In genomic region chr16:263182-263774, GRCh38 we compare ENCODE assay signal across 33 cellular contexts. TPM values are rescaled to one million over a fixed set of nuclear protein-coding genes. Genes with fewer than 3 reads are reported as not detected.
"Had no signal": no experiment of that assay in that cellular context is flagged by ENCODE, and none has a peak within 500 bp of the region (broad histone marks: within the 10 kb centered on the region; RNA-seq: fewer than 3 reads in every experiment).

No MANE protein-coding gene starts in this region.

- H3K27ac ChIP-seq: coronary artery, esophagus muscularis mucosa, foreskin keratinocyte, heart right ventricle, left ventricle myocardium inferior, prostate gland, right atrium auricular region, sigmoid colon, thoracic aorta, transverse colon had no signal

- FAIRE-seq: endothelial cell of umbilical vein, islet of Langerhans had no signal

- H3K4me1 ChIP-seq: foreskin keratinocyte, heart right ventricle, left ventricle myocardium inferior, prostate gland, sigmoid colon had no signal

- H3K27me3 Mint-ChIP-seq: central memory CD8-positive, alpha-beta T cell; memory B cell; naive B cell; natural killer cell treated with Interleukin-12 subunit alpha and Interleukin-12 subunit beta and Interleukin-15 and Interleukin-18, amount 100 ng/mL, for 72 hours had no signal

- H3K36me3 Mint-ChIP-seq: natural killer cell treated with Interleukin-12 subunit alpha and Interleukin-12 subunit beta and Interleukin-15 and Interleukin-18, amount 100 ng/mL, for 72 hours had no signal

- H3K4me3 ChIP-seq: coronary artery, esophagus muscularis mucosa, heart right ventricle, left ventricle myocardium inferior, lung, mucosa of descending colon, prostate gland, right atrium auricular region, sigmoid colon, thoracic aorta, transverse colon had no signal

- H3K9me3 ChIP-seq: esophagus muscularis mucosa, heart right ventricle, left ventricle myocardium inferior, mucosa of descending colon, prostate gland, right atrium auricular region, sigmoid colon, thoracic aorta, transverse colon had no signal

- ATAC-seq: foreskin keratinocyte; heart right ventricle; left cardiac atrium; mucosa of descending colon; natural killer cell treated with Interleukin-12 subunit alpha and Interleukin-12 subunit beta and Interleukin-15 and Interleukin-18, amount 100 ng/mL, for 72 hours; stimulated activated effector memory CD8-positive, alpha-beta T cell treated with anti-CD3 and anti-CD28 coated beads, Interleukin-12 subunit alpha, Interleukin-12 subunit beta, amount 100 ng/mL, for 72 hours; stimulated activated naive CD8-positive, alpha-beta T cell treated with anti-CD3 and anti-CD28 coated beads, Interleukin-15, Interleukin-2, amounts not matched to agents 100 U/mL and 50 U/mL, for 24 hours had no signal

- H3K4me3 Mint-ChIP-seq: central memory CD8-positive, alpha-beta T cell; memory B cell; mesothelial cell of epicardium; naive B cell; natural killer cell treated with Interleukin-12 subunit alpha and Interleukin-12 subunit beta and Interleukin-15 and Interleukin-18, amount 100 ng/mL, for 72 hours; neural crest cell; stimulated activated effector memory CD8-positive, alpha-beta T cell treated with anti-CD3 and anti-CD28 coated beads, Interleukin-12 subunit alpha, Interleukin-12 subunit beta, amount 100 ng/mL, for 72 hours had no signal

- DNase-seq: dermis blood vessel endothelial cell; effector memory CD4-positive, alpha-beta T cell; foreskin keratinocyte; glutamatergic neuron; heart right ventricle; hippocampal formation; left cardiac atrium; left ventricle myocardium inferior; mucosa of descending colon; naive B cell; sigmoid colon; stimulated activated CD4-positive, alpha-beta T cell treated with anti-CD3 and anti-CD28 coated beads, Interleukin-2, amount 100 ng/mL, for 24 hours; stimulated activated CD4-positive, alpha-beta T cell treated with anti-CD3 and anti-CD28 coated beads, Interleukin-4, amount 100 ng/mL, for 24 hours; stimulated activated naive CD8-positive, alpha-beta T cell treated with anti-CD3 and anti-CD28 coated beads, Interleukin-15, Interleukin-2, amounts not matched to agents 100 U/mL and 50 U/mL, for 24 hours; substantia nigra; transverse colon had no signal

- H3K27me3 ChIP-seq: esophagus muscularis mucosa, heart right ventricle, right atrium auricular region, sigmoid colon, transverse colon had no signal

- H3K9me3 Mint-ChIP-seq: central memory CD8-positive, alpha-beta T cell; memory B cell; mesothelial cell of epicardium; naive B cell; natural killer cell treated with Interleukin-12 subunit alpha and Interleukin-12 subunit beta and Interleukin-15 and Interleukin-18, amount 100 ng/mL, for 72 hours; neural crest cell; stimulated activated effector memory CD8-positive, alpha-beta T cell treated with anti-CD3 and anti-CD28 coated beads, Interleukin-12 subunit alpha, Interleukin-12 subunit beta, amount 100 ng/mL, for 72 hours had no signal

- H3K4me1 Mint-ChIP-seq: central memory CD8-positive, alpha-beta T cell; mesothelial cell of epicardium; neural crest cell had no signal

- H3K27ac Mint-ChIP-seq: memory B cell; mesothelial cell of epicardium; naive B cell; natural killer cell treated with Interleukin-12 subunit alpha and Interleukin-12 subunit beta and Interleukin-15 and Interleukin-18, amount 100 ng/mL, for 72 hours; stimulated activated effector memory CD8-positive, alpha-beta T cell treated with anti-CD3 and anti-CD28 coated beads, Interleukin-12 subunit alpha, Interleukin-12 subunit beta, amount 100 ng/mL, for 72 hours had no signal

RNA-seq across cellular contexts. Expression of gene RGS11, which starts 12.5 kb away (rescaled TPM):
- total RNA-seq: foreskin keratinocyte; kidney epithelial cell; natural killer cell treated with Interleukin-12 subunit alpha and Interleukin-12 subunit beta and Interleukin-15 and Interleukin-18, amount 100 ng/mL, for 72 hours had no signal

RNA-seq across cellular contexts. Expression of gene ARHGDIG, which starts 17.1 kb away (rescaled TPM):
- total RNA-seq: foreskin keratinocyte; natural killer cell treated with Interleukin-12 subunit alpha and Interleukin-12 subunit beta and Interleukin-15 and Interleukin-18, amount 100 ng/mL, for 72 hours; thoracic aorta had no signal
- polyA plus RNA-seq: foreskin keratinocyte had no signal

RNA-seq across cellular contexts. Expression of gene PDIA2, which starts 19.7 kb away (rescaled TPM):
- total RNA-seq: endothelial cell of umbilical vein; epithelial cell of proximal tubule; kidney epithelial cell; natural killer cell treated with Interleukin-12 subunit alpha and Interleukin-12 subunit beta and Interleukin-15 and Interleukin-18, amount 100 ng/mL, for 72 hours; osteocyte had no signal
